19 cellular contexts compared by ENCODE assay signal in genomic region chrX:138890491-138890890, GRCh38.
DNase-seq lines count a peak whose midpoint lies in the region; ATAC-seq, FAIRE-seq and TF ChIP-seq lines count a peak whose summit lies in the region.
"Had no signal": no experiment of that assay in that cellular context is flagged by ENCODE, and none has a peak within 500 bp of the region (broad histone marks: within the 10 kb centered on the region; RNA-seq: fewer than 3 reads in every experiment).

No MANE protein-coding gene starts in this region.

- H3K36me3 Mint-ChIP-seq in astrocyte (ENCODE audit: low read depth, unreplicated experiment) = no peaks in the 10 kb centered on the region
- no peaks in the 10 kb centered on the region for H3K36me3 Mint-ChIP-seq in activated T-helper 2 cell treated with anti-CD3 and anti-CD28 coated beads, Interferon-gamma antibody, Interleukin-2, Interleukin-4, amounts not matched to agents 10 μg/mL and 5 μg/mL and 100 μg/mL, durations not matched to agents 14 hours and 24 hours and 36 hours (ENCODE audit: low read depth)
- H3K36me3 Mint-ChIP-seq in effector memory CD8-positive, alpha-beta T cell (ENCODE audit: insufficient read depth) = no peaks in the 10 kb centered on the region
- H3K36me3 Mint-ChIP-seq: CD8-positive, alpha-beta memory T cell; IgD-negative memory B cell had no signal

- H3K36me3 ChIP-seq in astrocyte (ENCODE audit: insufficient read depth, low read length) = no peaks in the 10 kb centered on the region
- H3K36me3 ChIP-seq: BLaER1, HAP-1 had no signal

- no peak for FAIRE-seq in astrocyte (lab: Jason Lieb, UNC)
- FAIRE-seq: A549, H1 had no signal

- no peaks in the 10 kb centered on the region for H4K20me1 ChIP-seq in astrocyte (ENCODE audit: insufficient read depth, low read length)
- H4K20me1 ChIP-seq: BLaER1 had no signal

- intact Hi-C loops in activated T-helper 2 cell treated with anti-CD3 and anti-CD28 coated beads, Interferon-gamma antibody, Interleukin-2, Interleukin-4, amounts not matched to agents 10 μg/mL and 5 μg/mL and 100 μg/mL, durations not matched to agents 14 hours and 24 hours and 36 hours (cut with micrococcal nuclease) = no loop called here

- no peak overlapping the region for H3K27ac ChIP-seq in astrocyte (ENCODE audit: low read depth, low read length)
- H3K27ac ChIP-seq: A549, BLaER1 had no signal

- DNase-seq in GM04503 (ENCODE audit: low read depth) (peak; percentile 18), astrocyte (ENCODE audit: low read depth) (peak; percentile 36), fibroblast of gingiva (ENCODE audit: low read depth) (peak; percentile 23), renal cortical epithelial cell (ENCODE audit: low read depth) (peak; percentile 67), NCI-H1436 (lab: John Stamatoyannopoulos, UW) (no peak)
- DNase-seq in activated T-helper 2 cell treated with anti-CD3 and anti-CD28 coated beads, Interferon-gamma antibody, Interleukin-2, Interleukin-4, amounts not matched to agents 10 μg/mL and 5 μg/mL and 100 μg/mL, durations not matched to agents 14 hours and 24 hours and 36 hours (ENCODE audit: low spot score) = no peak
- DNase-seq in effector memory CD8-positive, alpha-beta T cell = no peak
- DNase-seq: AML-193; Caco-2; CD8-positive, alpha-beta memory T cell; DND-41; GDM1; HFFc6 had no signal

- H3K4me2 ChIP-seq in astrocyte (ENCODE audit: low read length) = no peak overlapping the region
- H3K4me2 ChIP-seq: A549, BLaER1 had no signal

- no peaks in the 10 kb centered on the region for H3K27me3 Mint-ChIP-seq in astrocyte (ENCODE audit: low read depth, unreplicated experiment)
- H3K27me3 Mint-ChIP-seq in activated T-helper 2 cell treated with anti-CD3 and anti-CD28 coated beads, Interferon-gamma antibody, Interleukin-2, Interleukin-4, amounts not matched to agents 10 μg/mL and 5 μg/mL and 100 μg/mL, durations not matched to agents 14 hours and 24 hours and 36 hours (ENCODE audit: low read depth) = no peaks in the 10 kb centered on the region
- H3K27me3 Mint-ChIP-seq in effector memory CD8-positive, alpha-beta T cell = no peaks in the 10 kb centered on the region

- H2AFZ ChIP-seq in astrocyte (ENCODE audit: low read depth, low read length) = no peak overlapping the region

- no peaks in the 10 kb centered on the region for H3K9me3 Mint-ChIP-seq in astrocyte (ENCODE audit: unreplicated experiment)
- H3K9me3 Mint-ChIP-seq in activated T-helper 2 cell treated with anti-CD3 and anti-CD28 coated beads, Interferon-gamma antibody, Interleukin-2, Interleukin-4, amounts not matched to agents 10 μg/mL and 5 μg/mL and 100 μg/mL, durations not matched to agents 14 hours and 24 hours and 36 hours = peaks cover 4% of the 10 kb centered on the region
- H3K9me3 Mint-ChIP-seq in effector memory CD8-positive, alpha-beta T cell = no peaks in the 10 kb centered on the region

- H3K4me3 ChIP-seq in astrocyte (ENCODE audit: insufficient read depth, low read depth, low read length) = no peak overlapping the region
- H3K4me3 ChIP-seq: A549, BLaER1, HAP-1 had no signal

- ATAC-seq in effector memory CD8-positive, alpha-beta T cell (replicated peaks) = no peak
- ATAC-seq in GM21529 (IDR thresholded peaks at IDR 0.05; ENCODE audit: unreplicated experiment) = no peak
- ATAC-seq: A549 had no signal

- no peak for TF ChIP-seq CTCF in astrocyte (IDR thresholded peaks at IDR 0.05; ENCODE audit: insufficient read depth, low read depth, low read length)

- no peaks in the 10 kb centered on the region for H3K79me2 ChIP-seq in astrocyte (ENCODE audit: insufficient read depth, low read length)

- no peaks in the 10 kb centered on the region for H3K27me3 ChIP-seq in astrocyte (ENCODE audit: insufficient read depth, low read length)

- no peak overlapping the region for H3K4me3 Mint-ChIP-seq in astrocyte (ENCODE audit: unreplicated experiment)
- H3K4me3 Mint-ChIP-seq in activated T-helper 2 cell treated with anti-CD3 and anti-CD28 coated beads, Interferon-gamma antibody, Interleukin-2, Interleukin-4, amounts not matched to agents 10 μg/mL and 5 μg/mL and 100 μg/mL, durations not matched to agents 14 hours and 24 hours and 36 hours (ENCODE audit: low read depth) = no peak overlapping the region
- H3K4me3 Mint-ChIP-seq in effector memory CD8-positive, alpha-beta T cell = no peak overlapping the region
- H3K4me3 Mint-ChIP-seq: CD8-positive, alpha-beta memory T cell; HFFc6; IgD-negative memory B cell had no signal

- no peaks in the 10 kb centered on the region for H3K9me3 ChIP-seq in astrocyte (ENCODE audit: insufficient read depth, low read depth, low read length)
- H3K9me3 ChIP-seq: A549, BLaER1, Caco-2, HAP-1 had no signal

- H3K4me1 ChIP-seq in astrocyte (ENCODE audit: insufficient read depth, low read length) = peaks cover 7% of the 10 kb centered on the region
- H3K4me1 ChIP-seq: A549, BLaER1, Caco-2, HAP-1 had no signal

- H3K9ac ChIP-seq in astrocyte (ENCODE audit: low read length) = no peak overlapping the region
- H3K9ac ChIP-seq: BLaER1 had no signal

- H3K27ac Mint-ChIP-seq in astrocyte (ENCODE audit: unreplicated experiment) = no peak overlapping the region
- no peak overlapping the region for H3K27ac Mint-ChIP-seq in activated T-helper 2 cell treated with anti-CD3 and anti-CD28 coated beads, Interferon-gamma antibody, Interleukin-2, Interleukin-4, amounts not matched to agents 10 μg/mL and 5 μg/mL and 100 μg/mL, durations not matched to agents 14 hours and 24 hours and 36 hours
- H3K27ac Mint-ChIP-seq in effector memory CD8-positive, alpha-beta T cell = no peak overlapping the region
- H3K27ac Mint-ChIP-seq: CD8-positive, alpha-beta memory T cell; HFFc6; IgD-negative memory B cell had no signal

- H3K4me1 Mint-ChIP-seq in astrocyte (ENCODE audit: low read depth, unreplicated experiment) = no peaks in the 10 kb centered on the region
- H3K4me1 Mint-ChIP-seq in activated T-helper 2 cell treated with anti-CD3 and anti-CD28 coated beads, Interferon-gamma antibody, Interleukin-2, Interleukin-4, amounts not matched to agents 10 μg/mL and 5 μg/mL and 100 μg/mL, durations not matched to agents 14 hours and 24 hours and 36 hours (ENCODE audit: low read depth) = no peaks in the 10 kb centered on the region
- no peaks in the 10 kb centered on the region for H3K4me1 Mint-ChIP-seq in effector memory CD8-positive, alpha-beta T cell (ENCODE audit: low read depth in 2 of 2)
- H3K4me1 Mint-ChIP-seq: CD8-positive, alpha-beta memory T cell; IgD-negative memory B cell had no signal

Comparison
In these comparisons a context has a peak if more than half of its experiments do, and no peak if none do; other contexts are left out.
1. DNase-seq: peak in GM04503 (single experiment), astrocyte (single experiment), fibroblast of gingiva (single experiment) and renal cortical epithelial cell (single experiment); none in NCI-H1436 (single experiment), activated T-helper 2 cell treated with anti-CD3 and anti-CD28 coated beads, Interferon-gamma antibody, Interleukin-2, Interleukin-4, amounts not matched to agents 10 μg/mL and 5 μg/mL and 100 μg/mL, durations not matched to agents 14 hours and 24 hours and 36 hours (single experiment) and effector memory CD8-positive, alpha-beta T cell (0 of 3).